In the genomic region with DNA sequence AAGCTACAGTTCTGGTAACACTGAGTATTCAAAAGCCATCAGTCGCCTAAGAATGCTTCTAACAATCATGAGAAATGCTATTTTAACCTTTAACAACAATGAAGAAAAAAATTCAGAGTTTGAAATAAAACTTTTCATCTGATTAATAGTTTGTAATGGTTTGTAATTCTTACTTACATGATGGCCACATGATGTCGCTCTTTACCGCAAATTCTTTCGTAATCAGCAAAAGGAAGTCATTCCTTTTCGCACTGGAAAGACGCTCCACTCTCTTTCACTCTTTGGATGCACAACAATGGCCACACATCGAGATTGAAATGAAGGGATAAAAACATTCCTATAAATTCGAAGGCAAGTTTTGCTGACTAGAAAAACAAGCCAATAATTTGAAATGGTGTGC, we compare ENCODE assay signal across 11 cellular contexts. TPM values are rescaled to one million over a fixed set of nuclear protein-coding genes. Genes with fewer than 3 reads are reported as not detected.
DNase-seq lines count a peak whose midpoint lies in the region; ATAC-seq, FAIRE-seq and TF ChIP-seq lines count a peak whose summit lies in the region.
"Had no signal": no experiment of that assay in that cellular context is flagged by ENCODE, and none has a peak within 500 bp of the region (broad histone marks: within the 10 kb centered on the region; RNA-seq: fewer than 3 reads in every experiment).

A gene with protein sequence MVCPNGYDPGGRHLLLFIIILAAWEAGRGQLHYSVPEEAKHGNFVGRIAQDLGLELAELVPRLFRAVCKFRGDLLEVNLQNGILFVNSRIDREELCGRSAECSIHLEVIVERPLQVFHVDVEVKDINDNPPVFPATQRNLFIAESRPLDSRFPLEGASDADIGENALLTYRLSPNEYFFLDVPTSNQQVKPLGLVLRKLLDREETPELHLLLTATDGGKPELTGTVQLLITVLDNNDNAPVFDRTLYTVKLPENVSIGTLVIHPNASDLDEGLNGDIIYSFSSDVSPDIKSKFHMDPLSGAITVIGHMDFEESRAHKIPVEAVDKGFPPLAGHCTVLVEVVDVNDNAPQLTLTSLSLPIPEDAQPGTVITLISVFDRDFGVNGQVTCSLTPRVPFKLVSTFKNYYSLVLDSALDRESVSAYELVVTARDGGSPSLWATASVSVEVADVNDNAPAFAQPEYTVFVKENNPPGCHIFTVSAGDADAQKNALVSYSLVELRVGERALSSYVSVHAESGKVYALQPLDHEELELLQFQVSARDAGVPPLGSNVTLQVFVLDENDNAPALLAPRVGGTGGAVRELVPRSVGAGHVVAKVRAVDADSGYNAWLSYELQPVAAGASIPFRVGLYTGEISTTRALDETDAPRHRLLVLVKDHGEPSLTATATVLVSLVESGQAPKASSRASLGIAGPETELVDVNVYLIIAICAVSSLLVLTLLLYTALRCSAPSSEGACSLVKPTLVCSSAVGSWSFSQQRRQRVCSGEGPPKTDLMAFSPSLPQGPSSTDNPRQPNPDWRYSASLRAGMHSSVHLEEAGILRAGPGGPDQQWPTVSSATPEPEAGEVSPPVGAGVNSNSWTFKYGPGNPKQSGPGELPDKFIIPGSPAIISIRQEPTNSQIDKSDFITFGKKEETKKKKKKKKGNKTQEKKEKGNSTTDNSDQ (plus strand): TSS at position 277 of the 400 bp plus-strand sequence. CDS start 115 bp downstream, at position 392.

- peak; percentile 52 for DNase-seq in Ammon's horn (ENCODE audit: low spot score)
- DNase-seq in LNCaP clone FGC (ENCODE audit: low read depth), result no peak
- DNase-seq in dedifferentiated amniotic fluid mesenchymal stem cell (ENCODE audit: extremely low spot score), result peak; percentile 17
- peak; percentile 8 for DNase-seq in midbrain (lab: John Stamatoyannopoulos, UW)
- DNase-seq in mucosa of gallbladder (ENCODE audit: low spot score), result no peak
- no peak for DNase-seq in GM10266 (ENCODE audit: extremely low spot score)
- DNase-seq in GM19239 (ENCODE audit: insufficient read length, low spot score), result no peak
- DNase-seq: activated T-cell treated with anti-CD3 and anti-CD28 coated beads, Interleukin-2, amount 50 U/mL, for 48 hours; naive thymus-derived CD4-positive, alpha-beta T cell; NCI-H1092 treated with DMSO at 0.1 percent for 48 hours had no signal

- no peak for FAIRE-seq in GM19239 (lab: Jason Lieb, UNC)

- no peak for ATAC-seq in GM19452 (IDR thresholded peaks at IDR 0.05; ENCODE audit: unreplicated experiment)
- ATAC-seq: naive thymus-derived CD4-positive, alpha-beta T cell had no signal

- peak; percentile 29; the same call in 1 of the 2 replicates for TF ChIP-seq CTCF in LNCaP clone FGC (IDR thresholded peaks at IDR 0.05; ENCODE audit: control insufficient read depth, extremely low read depth, insufficient read depth)
- TF ChIP-seq CTCF in GM10266 (IDR thresholded peaks at IDR 0.05; ENCODE audit: control insufficient read depth, insufficient read depth, low read depth, missing control alignments), result no peak

- no peak within 1 kb of the TSS for H3K4me3 ChIP-seq in LNCaP clone FGC (ENCODE audit: low read depth, low read length)

RNA-seq across cellular contexts. Expression of the gene that starts here (rescaled TPM):
- total RNA-seq in mucosa of gallbladder, result 0.89 TPM
- total RNA-seq: naive thymus-derived CD4-positive, alpha-beta T cell had no signal

Comparison
In these comparisons a context has a peak if more than half of its experiments do, and no peak if none do; other contexts are left out.
1. DNase-seq: peak in Ammon's horn (single experiment), dedifferentiated amniotic fluid mesenchymal stem cell (single experiment) and midbrain (single experiment); none in LNCaP clone FGC (single experiment), mucosa of gallbladder (single experiment), GM10266 (single experiment) and GM19239 (single experiment).